In genomic region chr4:117068120-117068519, GRCh38 we compare ENCODE assay signal across 29 cellular contexts.
"Had no signal": no experiment of that assay in that cellular context is flagged by ENCODE, and none has a peak within 500 bp of the region (broad histone marks: within the 10 kb centered on the region; RNA-seq: fewer than 3 reads in every experiment).

No MANE protein-coding gene starts in this region.

- DNase-seq: activated effector memory CD4-positive, alpha-beta T cell treated with anti-CD3 and anti-CD28 coated beads, Interleukin-2, amount 50 U/mL, for 16 hours; activated effector memory CD4-positive, alpha-beta T cell treated with Interleukin-2 at 50 U/mL for 16 hours; activated gamma-delta T cell; activated gamma-delta T cell treated with Interleukin-2 at 50 U/mL for 16 hours; activated naive CD4-positive, alpha-beta T cell; activated naive CD4-positive, alpha-beta T cell treated with anti-CD3 and anti-CD28 coated beads for 36 hours; activated naive CD4-positive, alpha-beta T cell treated with anti-CD3 and anti-CD28 coated beads, Interleukin-2, amount 10 ng/mL, durations not matched to agents 7 days and 5 days; activated naive CD4-positive, alpha-beta T cell treated with anti-CD3 and anti-CD28 coated beads, Interleukin-2, amount 50 U/mL, for 16 hours; activated naive CD4-positive, alpha-beta T cell treated with Interleukin-2 at 50 U/mL for 16 hours; activated naive CD8-positive, alpha-beta T cell treated with anti-CD3 and anti-CD28 coated beads for 36 hours; activated naive CD8-positive, alpha-beta T cell treated with anti-CD3 and anti-CD28 coated beads, Interleukin-2, amount 10 ng/mL, durations not matched to agents 7 days and 5 days; activated naive CD8-positive, alpha-beta T cell treated with anti-CD3 and anti-CD28 coated beads, Interleukin-2, amount 50 U/mL, for 24 hours; activated T-cell treated with anti-CD3 and anti-CD28 coated beads, Interleukin-2, amount 50 U/mL, for 24 hours; activated T-cell treated with anti-CD3 and anti-CD28 coated beads, Interleukin-2, amount 50 U/mL, for 4 hours; activated T-cell treated with anti-CD3 and anti-CD28 coated beads, Interleukin-2, amount 50 U/mL, for 48 hours; activated T-cell treated with anti-CD3 and anti-CD28 coated beads, Interleukin-2, amount 50 U/mL, for 72 hours; adrenal gland; amniotic stem cell; amygdala; anterior cingulate cortex; aorta; body of pancreas; brain microvascular endothelial cell; caudate nucleus; central memory CD4-positive, alpha-beta T cell; cerebellar nuclear complex had no signal

- H3K36me3 ChIP-seq: adrenal gland, ascending aorta, brain microvascular endothelial cell, breast epithelium, cardiac muscle cell had no signal

- H3K27me3 ChIP-seq: adrenal gland, ascending aorta, body of pancreas, brain microvascular endothelial cell, breast epithelium, cardiac muscle cell had no signal

- H3K9me3 ChIP-seq: adrenal gland, ascending aorta, body of pancreas, breast epithelium had no signal

- H3K4me3 ChIP-seq: adrenal gland, ascending aorta, body of pancreas, breast epithelium, cardiac muscle cell had no signal

- H3K27ac ChIP-seq: adrenal gland, ascending aorta, body of pancreas, brain microvascular endothelial cell, breast epithelium, cardiac muscle cell had no signal
